ENCODE assay signal across 2 cellular contexts in genomic region chr9:99966720-99967119, GRCh38.
TF ChIP-seq lines count a peak whose summit lies in the region.

No MANE protein-coding gene starts in this region.

TF ChIP-seq in H1, 55 proteins besides CTCF, POLR2A, EP300 and RAD21:
- TF ChIP-seq RNF2 (IDR thresholded peaks at IDR 0.05; ENCODE audit: borderline replicate concordance, low read depth, low read length, missing control alignments, poor library complexity, severe bottlenecking) (no peak), HDAC6 (IDR thresholded peaks at IDR 0.05; ENCODE audit: low read depth, low read length) (no peak), RXRA (IDR thresholded peaks at IDR 0.05; ENCODE audit: insufficient read depth, low read depth, low read length) (no peak), JUN (IDR thresholded peaks at IDR 0.05; ENCODE audit: low read depth, low read length) (peak; percentile 40; the same call in 1 of the 2 replicates), SP4 (IDR thresholded peaks at IDR 0.05; ENCODE audit: low read length) (no peak), USF2 (IDR thresholded peaks at IDR 0.05; ENCODE audit: low read length) (no peak), SIN3A (conservative IDR thresholded peaks at IDR 0.05 in 1 of 2, IDR thresholded peaks at IDR 0.05 in 1 of 2; ENCODE audit: low read depth in 1 of 2, low read length in 2 of 2) (no peak), JUND (IDR thresholded peaks at IDR 0.05; ENCODE audit: low read length) (peak; percentile 88), CREB1 (IDR thresholded peaks at IDR 0.05) (no peak), PHF8 (conservative IDR thresholded peaks at IDR 0.05; ENCODE audit: low read depth, low read length) (no peak), TCF12 (IDR thresholded peaks at IDR 0.05; ENCODE audit: low read depth, low read length) (peak; percentile 77), SAP30 (IDR thresholded peaks at IDR 0.05; ENCODE audit: insufficient read depth, insufficient replicate concordance, low read length) (no peak), GTF2F1 (IDR thresholded peaks at IDR 0.05; ENCODE audit: borderline replicate concordance, low read depth, low read length) (no peak), SP1 (IDR thresholded peaks at IDR 0.05; ENCODE audit: low read depth, low read length) (0 out of 2 replicates have a peak, but pooled peaks have one; percentile 41), KDM1A (IDR thresholded peaks at IDR 0.05; ENCODE audit: borderline replicate concordance, low read length) (no peak), CHD2 (IDR thresholded peaks at IDR 0.05; ENCODE audit: low read length) (0 out of 2 replicates have a peak, but pooled peaks have one; percentile 23), ASH2L (IDR thresholded peaks at IDR 0.05; ENCODE audit: low read length) (no peak), EGR1 (IDR thresholded peaks at IDR 0.05; ENCODE audit: borderline replicate concordance, low read depth, low read length) (no peak), CEBPB (IDR thresholded peaks at IDR 0.05; ENCODE audit: low read depth, low read length) (no peak), EZH2 (IDR thresholded peaks at IDR 0.05; ENCODE audit: low read depth, low read length, severe bottlenecking) (no peak), BACH1 (IDR thresholded peaks at IDR 0.05; ENCODE audit: low read length) (peak; percentile 55; the same call in 1 of the 2 replicates), E2F6 (IDR thresholded peaks at IDR 0.05) (no peak), NRF1 (IDR thresholded peaks at IDR 0.05; ENCODE audit: low read depth, low read length) (no peak), KDM4A (IDR thresholded peaks at IDR 0.05; ENCODE audit: low read depth, low read length, severe bottlenecking) (no peak), NANOG (IDR thresholded peaks at IDR 0.05; ENCODE audit: insufficient read depth, low read depth, low read length, poor library complexity, severe bottlenecking) (peak; percentile 47), ATF2 (IDR thresholded peaks at IDR 0.05; ENCODE audit: low read length) (no peak; the same call in 1 of the 2 replicates), RBBP5 (IDR thresholded peaks at IDR 0.05; ENCODE audit: borderline replicate concordance, low read depth, low read length) (no peak), TEAD4 (IDR thresholded peaks at IDR 0.05; ENCODE audit: low read depth, low read length) (peak; percentile 90), CBX5 (IDR thresholded peaks at IDR 0.05; ENCODE audit: low read depth, low read length) (no peak), RFX5 (IDR thresholded peaks at IDR 0.05; ENCODE audit: borderline replicate concordance, low read depth, low read length) (no peak), SUZ12 (IDR thresholded peaks at IDR 0.05; ENCODE audit: low read length) (no peak), MAFK (IDR thresholded peaks at IDR 0.05; ENCODE audit: low read depth, low read length) (peak; percentile 24; the same call in 1 of the 2 replicates), KDM5A (IDR thresholded peaks at IDR 0.05; ENCODE audit: low read length) (no peak)
TF ChIP-seq in H1: peak in this region for 9.

TF ChIP-seq in liver, 16 proteins besides CTCF, POLR2A, EP300 and RAD21:
- peak; percentile 36 for TF ChIP-seq NR2F2 (IDR thresholded peaks at IDR 0.05)
- TF ChIP-seq HNF4A (conservative IDR thresholded peaks at IDR 0.05): no peak
- TF ChIP-seq REST (IDR thresholded peaks at IDR 0.05): no peak
TF ChIP-seq in liver: peak in this region for 1.
